ENCODE assay signal across 1 cellular context in genomic region chr12:6923003-6923732, GRCh38.
TF ChIP-seq lines count a peak whose summit lies in the region.

No MANE protein-coding gene starts in this region.

TF ChIP-seq in GM12878, 131 proteins besides CTCF, POLR2A, EP300 and RAD21:
- TF ChIP-seq MEF2B (IDR thresholded peaks at IDR 0.05; ENCODE audit: partially characterized antibody, poor library complexity, severe bottlenecking): peak; percentile 27
- TF ChIP-seq ATF2 (IDR thresholded peaks at IDR 0.05; ENCODE audit: low read length): no peak
- TF ChIP-seq BCL11A (IDR thresholded peaks at IDR 0.05; ENCODE audit: low read depth, low read length): no peak
- TF ChIP-seq ZSCAN29 (IDR thresholded peaks at IDR 0.05): no peak
- no peak for TF ChIP-seq WRNIP1 (IDR thresholded peaks at IDR 0.05; ENCODE audit: borderline replicate concordance, low read depth, low read length)
- TF ChIP-seq ZBED1 (IDR thresholded peaks at IDR 0.05; ENCODE audit: borderline replicate concordance): no peak
- no peak for TF ChIP-seq NFIC (IDR thresholded peaks at IDR 0.05; ENCODE audit: low read depth, low read length)
- no peak for TF ChIP-seq NFXL1 (IDR thresholded peaks at IDR 0.05; ENCODE audit: borderline replicate concordance)
- no peak for TF ChIP-seq CBX3 (IDR thresholded peaks at IDR 0.05; ENCODE audit: borderline replicate concordance, low read depth)
- no peak for TF ChIP-seq ZBTB40 (IDR thresholded peaks at IDR 0.05; ENCODE audit: borderline replicate concordance)
- no peak for TF ChIP-seq NR2C2 (IDR thresholded peaks at IDR 0.05; ENCODE audit: borderline replicate concordance, control insufficient read depth, insufficient read length, low read depth)
- TF ChIP-seq ZNF207 (IDR thresholded peaks at IDR 0.05; ENCODE audit: borderline replicate concordance): no peak
- no peak for TF ChIP-seq CBFB (IDR thresholded peaks at IDR 0.05; ENCODE audit: low read depth)
- peak; percentile 34; the same call in 1 of the 2 replicates for TF ChIP-seq USF2 (IDR thresholded peaks at IDR 0.05; ENCODE audit: borderline replicate concordance, low read depth, low read length)
- peak; percentile 86; the same call in 2 of the 3 replicates for TF ChIP-seq POU2F2 (IDR thresholded peaks at IDR 0.05; ENCODE audit: borderline replicate concordance, low read depth, low read length)
- peak; percentile 23; the same call in 1 of the 2 replicates for TF ChIP-seq MTA3 (IDR thresholded peaks at IDR 0.05; ENCODE audit: borderline replicate concordance, low read length)
- TF ChIP-seq NBN (IDR thresholded peaks at IDR 0.05): no peak
- TF ChIP-seq IKZF2 (IDR thresholded peaks at IDR 0.05): no peak
- TF ChIP-seq TARDBP (IDR thresholded peaks at IDR 0.05; ENCODE audit: borderline replicate concordance): no peak
- no peak for TF ChIP-seq ZNF384 (IDR thresholded peaks at IDR 0.05; ENCODE audit: borderline replicate concordance, low read depth, low read length)
- no peak for TF ChIP-seq MTA2 (IDR thresholded peaks at IDR 0.05; ENCODE audit: low read depth)
- 0 out of 2 replicates have a peak, but pooled peaks have one; percentile 11 for TF ChIP-seq HDGF (IDR thresholded peaks at IDR 0.05)
- TF ChIP-seq USF1 (IDR thresholded peaks at IDR 0.05; ENCODE audit: borderline replicate concordance, extremely low read length, insufficient read depth, low read depth, low read length): peak; percentile 72
- TF ChIP-seq RAD51 (IDR thresholded peaks at IDR 0.05): peak; percentile 81
- no peak for TF ChIP-seq MLLT1 (IDR thresholded peaks at IDR 0.05)
- no peak for TF ChIP-seq IRF4 (IDR thresholded peaks at IDR 0.05; ENCODE audit: low read depth, low read length)
- no peak for TF ChIP-seq ESRRA (IDR thresholded peaks at IDR 0.05; ENCODE audit: low read length)
- TF ChIP-seq FOS (IDR thresholded peaks at IDR 0.05; ENCODE audit: borderline replicate concordance, extremely low read depth, insufficient read length): no peak
- no peak for TF ChIP-seq MEF2A (IDR thresholded peaks at IDR 0.05; ENCODE audit: insufficient read depth, low read depth, low read length)
- TF ChIP-seq NRF1 (conservative IDR thresholded peaks at IDR 0.05; ENCODE audit: low read depth, low read length): no peak
- TF ChIP-seq EZH2 (IDR thresholded peaks at IDR 0.05; ENCODE audit: borderline replicate concordance, control insufficient read depth, low read depth, low read length): no peak
- TF ChIP-seq FOXK2 (IDR thresholded peaks at IDR 0.05): no peak
- no peak for TF ChIP-seq ATF7 (IDR thresholded peaks at IDR 0.05; ENCODE audit: low read depth)
